29 cellular contexts compared by ENCODE assay signal in genomic region chr5:164332349-164333196, GRCh38.
"Had no signal": no experiment of that assay in that cellular context is flagged by ENCODE, and none has a peak within 500 bp of the region (broad histone marks: within the 10 kb centered on the region; RNA-seq: fewer than 3 reads in every experiment).

No MANE protein-coding gene starts in this region.

- H3K4me1 ChIP-seq: lower lobe of right lung, psoas muscle, spleen, suprapubic skin, transverse colon, upper lobe of right lung, uterus had no signal

- H3K27ac ChIP-seq: esophagus squamous epithelium, heart right ventricle, lower lobe of right lung, ovary, psoas muscle, skin epidermis, spleen, suprapubic skin, transverse colon, upper lobe of right lung, uterus had no signal

- H3K36me3 ChIP-seq: esophagus squamous epithelium, heart right ventricle, lower lobe of right lung, ovary, spleen, suprapubic skin, transverse colon, upper lobe of right lung, uterus had no signal

- H3K27me3 ChIP-seq: esophagus squamous epithelium, heart right ventricle, ovary, spleen, suprapubic skin, transverse colon, upper lobe of right lung, uterus had no signal

- H3K9me3 ChIP-seq: esophagus squamous epithelium, ovary, psoas muscle, upper lobe of right lung, uterus had no signal

- DNase-seq: cortex of kidney; effector memory CD8-positive, alpha-beta T cell; esophagus squamous epithelium; foreskin melanocyte; glutamatergic neuron; heart right ventricle; hippocampal formation; immature natural killer cell; islet precursor cell; kidney glomerular epithelial cell; left colon; left ventricle myocardium superior; lower lobe of right lung; naive thymus-derived CD8-positive, alpha-beta T cell; nephron progenitor cell; occipital lobe; ovary; posterior cingulate gyrus; psoas muscle; right cardiac atrium; spleen; stimulated activated CD4-positive, alpha-beta T cell treated with anti-CD3 and anti-CD28 coated beads, Interleukin-4, amount 100 ng/mL, for 4 hours; transverse colon; upper lobe of right lung; uterus had no signal

- H3K4me3 ChIP-seq: esophagus squamous epithelium, heart right ventricle, lower lobe of right lung, ovary, psoas muscle, skin epidermis, spleen, suprapubic skin, transverse colon, upper lobe of right lung, uterus had no signal

- ATAC-seq: effector memory CD8-positive, alpha-beta T cell; heart right ventricle; left colon; left ventricle myocardium superior; naive thymus-derived CD8-positive, alpha-beta T cell; psoas muscle; right cardiac atrium; stimulated activated memory B cell treated with anti-CD40 and anti-IgM and Interleukin-4, amounts not matched to agents 10 μg/mL and 1 μg/mL and 100 μg/mL, for 72 hours; upper lobe of right lung had no signal

- FAIRE-seq: endometrium had no signal
